In genomic region chr12:40622246-40622838, GRCh38 we compare ENCODE assay signal across 9 cellular contexts.
DNase-seq lines count a peak whose midpoint lies in the region; ATAC-seq and TF ChIP-seq lines count a peak whose summit lies in the region.
"Had no signal": no experiment of that assay in that cellular context is flagged by ENCODE, and none has a peak within 500 bp of the region (broad histone marks: within the 10 kb centered on the region; RNA-seq: fewer than 3 reads in every experiment).

No MANE protein-coding gene starts in this region.

- no peaks in the 10 kb centered on the region for H3K9me3 ChIP-seq in OCI-LY3 (ENCODE audit: insufficient read depth, low read length)
- no peaks in the 10 kb centered on the region for H3K9me3 ChIP-seq in liver (ENCODE audit: control insufficient read depth in 4 of 4, low read length in 3 of 4)
- H3K9me3 ChIP-seq in suprapubic skin, result no peaks in the 10 kb centered on the region

- no peaks in the 10 kb centered on the region for H3K36me3 Mint-ChIP-seq in chondrocyte (ENCODE audit: low read depth)

- peaks cover 19% of the 10 kb centered on the region for H3K4me1 Mint-ChIP-seq in chondrocyte (ENCODE audit: low read depth)

- TF ChIP-seq POLR2A in suprapubic skin (IDR thresholded peaks at IDR 0.05), result no peak

- H3K9ac ChIP-seq in OCI-LY3 (ENCODE audit: low read length) (no peak overlapping the region), liver (ENCODE audit: low read depth in 1 of 2, low read length in 2 of 2) (no peak overlapping the region)

- H3K4me3 ChIP-seq in OCI-LY3 (ENCODE audit: low read length) (no peak overlapping the region), liver (ENCODE audit: low read depth in 1 of 3, low read length in 3 of 3) (no peak overlapping the region), suprapubic skin (no peak overlapping the region)

- no peaks in the 10 kb centered on the region for H4K20me1 ChIP-seq in OCI-LY3 (ENCODE audit: insufficient read depth, low read length)

- H2AFZ ChIP-seq in OCI-LY3 (ENCODE audit: low read depth, low read length), result no peak overlapping the region

- DNase-seq in A172 (ENCODE audit: low spot score) (peak; percentile 47), GM04504 (ENCODE audit: low read depth) (peak; percentile 12), HK-2 (ENCODE audit: unreplicated experiment) (peak; percentile 36), chondrocyte (ENCODE audit: low spot score) (no peak), suprapubic skin (ENCODE audit: low spot score in 2 of 2) (peak in 1 of 2 donors; percentile 74)

- WGBS in liver, result 33% methylated on average over 3 of the region's 3 CpGs
- WGBS in suprapubic skin, result 44% methylated on average over 3 of the region's 3 CpGs

- H3K27me3 ChIP-seq in OCI-LY3 (ENCODE audit: low read depth, low read length) (peaks cover 13% of the 10 kb centered on the region), liver (ENCODE audit: control insufficient read depth in 4 of 4, insufficient read depth in 4 of 4, low read length in 3 of 4) (peaks cover 0 to 3% (median 0%) of the 10 kb centered on the region in 4 donors), suprapubic skin (no peaks in the 10 kb centered on the region)

- TF ChIP-seq EP300 in suprapubic skin (IDR thresholded peaks at IDR 0.05), result no peak

- H3K27me3 Mint-ChIP-seq in chondrocyte (ENCODE audit: low read depth), result peaks cover 6% of the 10 kb centered on the region

- peak; percentile 77 to 79 for TF ChIP-seq RAD21 in liver (IDR thresholded peaks at IDR 0.05)

- no peak overlapping the region for H3K4me3 Mint-ChIP-seq in chondrocyte (ENCODE audit: unreplicated experiment)

- no peak for ATAC-seq in HG03457 (IDR thresholded peaks at IDR 0.05; ENCODE audit: unreplicated experiment)

- H3K9me3 Mint-ChIP-seq in chondrocyte (ENCODE audit: low read depth), result no peaks in the 10 kb centered on the region

- peaks cover 11% of the 10 kb centered on the region for H3K4me1 ChIP-seq in OCI-LY3 (ENCODE audit: low read length)
- H3K4me1 ChIP-seq in liver (ENCODE audit: control insufficient read depth in 4 of 4, insufficient read depth in 4 of 4, low read length in 3 of 4), result no peaks in the 10 kb centered on the region
- no peaks in the 10 kb centered on the region for H3K4me1 ChIP-seq in suprapubic skin

- no peaks in the 10 kb centered on the region for H3K79me2 ChIP-seq in OCI-LY3 (ENCODE audit: low read length)

- H3K4me2 ChIP-seq in OCI-LY3 (ENCODE audit: low read length), result no peak overlapping the region

- peak; percentile 87 for TF ChIP-seq CTCF in OCI-LY3 (IDR thresholded peaks at IDR 0.05; ENCODE audit: low read depth, low read length)
- peak; percentile 97 for TF ChIP-seq CTCF in chondrocyte (IDR thresholded peaks at IDR 0.05)
- TF ChIP-seq CTCF in liver (IDR thresholded peaks at IDR 0.05; ENCODE audit: low read depth, low read length, missing input control), result peak; percentile 66
- peak; percentile 30 to 56 for TF ChIP-seq CTCF in suprapubic skin (IDR thresholded peaks at IDR 0.05)

- H3K36me3 ChIP-seq in OCI-LY3 (replicated peaks; ENCODE audit: low read depth, low read length) (no peaks in the 10 kb centered on the region), liver (ENCODE audit: control insufficient read depth in 4 of 4, insufficient read depth in 3 of 4, low read depth in 1 of 4, low read length in 3 of 4) (no peaks in the 10 kb centered on the region), suprapubic skin (no peaks in the 10 kb centered on the region)

- H3K27ac Mint-ChIP-seq in chondrocyte (ENCODE audit: unreplicated experiment), result no peak overlapping the region

- no peak overlapping the region for H3K27ac ChIP-seq in OCI-LY3 (ENCODE audit: low read length)
- H3K27ac ChIP-seq in liver (ENCODE audit: low read depth in 1 of 2, low read length in 2 of 2), result no peak overlapping the region
- H3K27ac ChIP-seq in suprapubic skin, result no peak overlapping the region
- H3K27ac ChIP-seq: epithelial cell of prostate had no signal

TF ChIP-seq in liver, 16 proteins besides CTCF, POLR2A, EP300 and RAD21:
- TF ChIP-seq FOXA1 (IDR thresholded peaks at IDR 0.05), result no peak
- no peak for TF ChIP-seq HNF4A (conservative IDR thresholded peaks at IDR 0.05)
- no peak for TF ChIP-seq EGR1 (IDR thresholded peaks at IDR 0.05; ENCODE audit: low read depth in 2 of 2)
- no peak for TF ChIP-seq TAF1 (conservative IDR thresholded peaks at IDR 0.05)
- TF ChIP-seq, protein P1, sequence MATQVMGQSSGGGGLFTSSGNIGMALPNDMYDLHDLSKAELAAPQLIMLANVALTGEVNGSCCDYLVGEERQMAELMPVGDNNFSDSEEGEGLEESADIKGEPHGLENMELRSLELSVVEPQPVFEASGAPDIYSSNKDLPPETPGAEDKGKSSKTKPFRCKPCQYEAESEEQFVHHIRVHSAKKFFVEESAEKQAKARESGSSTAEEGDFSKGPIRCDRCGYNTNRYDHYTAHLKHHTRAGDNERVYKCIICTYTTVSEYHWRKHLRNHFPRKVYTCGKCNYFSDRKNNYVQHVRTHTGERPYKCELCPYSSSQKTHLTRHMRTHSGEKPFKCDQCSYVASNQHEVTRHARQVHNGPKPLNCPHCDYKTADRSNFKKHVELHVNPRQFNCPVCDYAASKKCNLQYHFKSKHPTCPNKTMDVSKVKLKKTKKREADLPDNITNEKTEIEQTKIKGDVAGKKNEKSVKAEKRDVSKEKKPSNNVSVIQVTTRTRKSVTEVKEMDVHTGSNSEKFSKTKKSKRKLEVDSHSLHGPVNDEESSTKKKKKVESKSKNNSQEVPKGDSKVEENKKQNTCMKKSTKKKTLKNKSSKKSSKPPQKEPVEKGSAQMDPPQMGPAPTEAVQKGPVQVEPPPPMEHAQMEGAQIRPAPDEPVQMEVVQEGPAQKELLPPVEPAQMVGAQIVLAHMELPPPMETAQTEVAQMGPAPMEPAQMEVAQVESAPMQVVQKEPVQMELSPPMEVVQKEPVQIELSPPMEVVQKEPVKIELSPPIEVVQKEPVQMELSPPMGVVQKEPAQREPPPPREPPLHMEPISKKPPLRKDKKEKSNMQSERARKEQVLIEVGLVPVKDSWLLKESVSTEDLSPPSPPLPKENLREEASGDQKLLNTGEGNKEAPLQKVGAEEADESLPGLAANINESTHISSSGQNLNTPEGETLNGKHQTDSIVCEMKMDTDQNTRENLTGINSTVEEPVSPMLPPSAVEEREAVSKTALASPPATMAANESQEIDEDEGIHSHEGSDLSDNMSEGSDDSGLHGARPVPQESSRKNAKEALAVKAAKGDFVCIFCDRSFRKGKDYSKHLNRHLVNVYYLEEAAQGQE (IDR thresholded peaks at IDR 0.05), result no peak
- TF ChIP-seq FOXA2 (IDR thresholded peaks at IDR 0.05), result no peak

Comparison
In these comparisons a context has a peak if more than half of its experiments do, and no peak if none do; other contexts are left out.
1. CTCF ChIP-seq: peak in every context shown above with its lines; median percentile 97 in chondrocyte; 87 in OCI-LY3; 66 in liver; 43 in suprapubic skin.